Comparison of ENCODE assay signal across 10 cellular contexts in the genomic region with DNA sequence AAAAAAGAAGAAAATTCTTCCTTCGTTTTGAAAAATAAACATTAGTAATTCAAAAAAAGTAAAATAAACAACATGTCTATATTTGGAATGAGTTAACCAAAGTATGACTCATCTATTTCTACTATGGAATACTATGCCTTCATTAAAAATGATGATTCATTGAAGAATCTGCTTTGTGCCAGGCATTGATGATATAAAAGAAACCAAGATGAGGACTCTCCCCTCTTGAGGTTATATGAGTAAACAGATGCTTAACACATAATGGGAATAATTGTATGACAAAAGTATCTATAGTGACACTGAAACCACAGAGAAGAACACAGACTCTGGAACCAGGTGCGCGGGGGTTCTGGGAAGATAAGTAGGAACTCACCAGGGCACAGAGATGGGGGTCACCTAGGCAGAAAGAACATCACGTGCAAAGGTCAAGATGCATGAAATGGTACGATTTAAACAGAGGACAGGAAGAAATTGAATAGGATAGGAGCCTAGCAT. TPM values are rescaled to one million over a fixed set of nuclear protein-coding genes. Genes with fewer than 3 reads are reported as not detected.
DNase-seq lines count a peak whose midpoint lies in the region; ATAC-seq lines count a peak whose summit lies in the region.
"Had no signal": no experiment of that assay in that cellular context is flagged by ENCODE, and none has a peak within 500 bp of the region (broad histone marks: within the 10 kb centered on the region; RNA-seq: fewer than 3 reads in every experiment).

No MANE protein-coding gene starts in this region.

- H3K9me3 ChIP-seq in mesenchymal stem cell (ENCODE audit: control insufficient read depth, low read length), result no peaks in the 10 kb centered on the region
- H3K9me3 ChIP-seq: thyroid gland had no signal

- peaks cover 8% of the 10 kb centered on the region for H3K4me1 ChIP-seq in mesenchymal stem cell (ENCODE audit: control insufficient read depth, insufficient read depth, low read depth, low read length)

- 40% methylated on average over 4 of the region's 5 CpGs for WGBS in mesenchymal stem cell

- no peak overlapping the region for H2AFZ ChIP-seq in mesenchymal stem cell (ENCODE audit: low read depth, low read length)

- no peak overlapping the region for H4K91ac ChIP-seq in mesenchymal stem cell (ENCODE audit: low read length)

- H3K4me3 ChIP-seq in mesenchymal stem cell (ENCODE audit: insufficient read depth in 1 of 2, low read depth in 1 of 2, low read length in 2 of 2), result no peak overlapping the region
- H3K4me3 ChIP-seq: thyroid gland had no signal

- H3K27ac Mint-ChIP-seq in immature natural killer cell, result no peak overlapping the region

- H2AK5ac ChIP-seq in mesenchymal stem cell (ENCODE audit: low read length, severe bottlenecking), result peak overlapping the region; percentile 88

- no peak overlapping the region for H4K8ac ChIP-seq in mesenchymal stem cell (ENCODE audit: low read length)

- no peak overlapping the region for H2BK120ac ChIP-seq in mesenchymal stem cell (ENCODE audit: low read depth, low read length)

- H3K79me1 ChIP-seq in mesenchymal stem cell (replicated peaks; ENCODE audit: low read length, poor library complexity, severe bottlenecking), result no peaks in the 10 kb centered on the region

- no peak overlapping the region for H3K4me2 ChIP-seq in mesenchymal stem cell (ENCODE audit: low read length, poor library complexity, severe bottlenecking)

- no peak overlapping the region for H3K4ac ChIP-seq in mesenchymal stem cell (ENCODE audit: low read depth in 1 of 2, low read length in 2 of 2)

- no peak overlapping the region for H2BK15ac ChIP-seq in mesenchymal stem cell (ENCODE audit: low read depth, poor library complexity, severe bottlenecking)

- no peaks in the 10 kb centered on the region for H3K36me3 Mint-ChIP-seq in immature natural killer cell

- H3K18ac ChIP-seq in mesenchymal stem cell (ENCODE audit: low read depth in 1 of 2, low read length in 2 of 2), result no peak overlapping the region

- no peak overlapping the region for H2BK5ac ChIP-seq in mesenchymal stem cell (ENCODE audit: low read depth, low read length, poor library complexity, severe bottlenecking)

- H3K14ac ChIP-seq in mesenchymal stem cell (ENCODE audit: low read length in 2 of 2), result no peak overlapping the region

- H3K9me3 Mint-ChIP-seq in immature natural killer cell, result no peaks in the 10 kb centered on the region

- H3K9ac ChIP-seq in mesenchymal stem cell (ENCODE audit: low read length), result no peak overlapping the region

- no peak overlapping the region for H3K23ac ChIP-seq in mesenchymal stem cell (ENCODE audit: low read length in 2 of 2)

- no peak overlapping the region for H3K4me3 Mint-ChIP-seq in immature natural killer cell

- H3K4me1 Mint-ChIP-seq in immature natural killer cell, result no peaks in the 10 kb centered on the region

- no peak overlapping the region for H2BK12ac ChIP-seq in mesenchymal stem cell (ENCODE audit: low read length in 2 of 2)

- DNase-seq in DMS153 treated with DMSO at 0.1 percent for 48 hours (lab: John Stamatoyannopoulos, UW; ENCODE audit: unreplicated experiment) (peak; percentile 89), NCI-H187 (lab: John Stamatoyannopoulos, UW) (peak; percentile 80 to 91), astrocyte of the hippocampus (ENCODE audit: low read depth, low spot score) (peak; percentile 58), mesenchymal stem cell (peak; percentile 88), NOMO-1 treated with dmso at 0.1 percent for 144 hours (lab: John Stamatoyannopoulos, UW; ENCODE audit: unreplicated experiment) (no peak), NCI-H2171 treated with DMSO at 0.1 percent for 48 hours (lab: John Stamatoyannopoulos, UW) (no peak), immature natural killer cell (no peak)
- DNase-seq: thyroid gland had no signal

- H3K27ac ChIP-seq in mesenchymal stem cell (ENCODE audit: low read length, poor library complexity, severe bottlenecking), result no peak overlapping the region
- H3K27ac ChIP-seq: thyroid gland had no signal

- ATAC-seq in HG02798 (IDR thresholded peaks at IDR 0.05; ENCODE audit: poor library complexity, unreplicated experiment), result no peak
- ATAC-seq: sciatic nerve had no signal

- no peaks in the 10 kb centered on the region for H3K27me3 ChIP-seq in mesenchymal stem cell (ENCODE audit: control insufficient read depth in 1 of 2, insufficient read depth in 1 of 2, low read length in 2 of 2)
- H3K27me3 ChIP-seq: thyroid gland had no signal

- H3K36me3 ChIP-seq in mesenchymal stem cell (ENCODE audit: control insufficient read depth in 1 of 2, insufficient read depth in 2 of 2, low read depth in 1 of 2, low read length in 2 of 2), result no peaks in the 10 kb centered on the region
- H3K36me3 ChIP-seq: thyroid gland had no signal

- H3K27me3 Mint-ChIP-seq in immature natural killer cell (ENCODE audit: low read depth in 3 of 3), result peaks cover 2 to 7% (median 6%) of the 10 kb centered on the region in 3 donors

RNA-seq across cellular contexts. Expression of a gene that starts 18.8 kb away (rescaled TPM):
- polyA plus RNA-seq in mesenchymal stem cell (2013, experiment 1 of 2), result 0.04 TPM
- 0.07 TPM for polyA plus RNA-seq in mesenchymal stem cell (2013, experiment 2 of 2)
- polyA plus RNA-seq in immature natural killer cell, result under 1 TPM in 1 of 3 donors, not detected in 2; 0.26 TPM

RNA-seq across cellular contexts. Expression of a gene that starts 46.8 kb away (rescaled TPM):
- polyA plus RNA-seq in mesenchymal stem cell (2013, experiment 1 of 2), result 45.3 TPM
- polyA plus RNA-seq in mesenchymal stem cell (2013, experiment 2 of 2), result 44.4 TPM
- polyA plus RNA-seq in immature natural killer cell, result 10 to 100 TPM; 35.6 to 61.6 (median 57.8) TPM

Comparison
In these comparisons a context has a peak if more than half of its experiments do, and no peak if none do; other contexts are left out.
1. DNase-seq: peak in DMS153 treated with DMSO at 0.1 percent for 48 hours (single experiment), NCI-H187 (2 of 2), astrocyte of the hippocampus (single experiment) and mesenchymal stem cell (single experiment); none in NOMO-1 treated with dmso at 0.1 percent for 144 hours (single experiment), NCI-H2171 treated with DMSO at 0.1 percent for 48 hours (single experiment) and immature natural killer cell (0 of 3).